Comparison of ENCODE assay signal across 8 cellular contexts in the genomic region with DNA sequence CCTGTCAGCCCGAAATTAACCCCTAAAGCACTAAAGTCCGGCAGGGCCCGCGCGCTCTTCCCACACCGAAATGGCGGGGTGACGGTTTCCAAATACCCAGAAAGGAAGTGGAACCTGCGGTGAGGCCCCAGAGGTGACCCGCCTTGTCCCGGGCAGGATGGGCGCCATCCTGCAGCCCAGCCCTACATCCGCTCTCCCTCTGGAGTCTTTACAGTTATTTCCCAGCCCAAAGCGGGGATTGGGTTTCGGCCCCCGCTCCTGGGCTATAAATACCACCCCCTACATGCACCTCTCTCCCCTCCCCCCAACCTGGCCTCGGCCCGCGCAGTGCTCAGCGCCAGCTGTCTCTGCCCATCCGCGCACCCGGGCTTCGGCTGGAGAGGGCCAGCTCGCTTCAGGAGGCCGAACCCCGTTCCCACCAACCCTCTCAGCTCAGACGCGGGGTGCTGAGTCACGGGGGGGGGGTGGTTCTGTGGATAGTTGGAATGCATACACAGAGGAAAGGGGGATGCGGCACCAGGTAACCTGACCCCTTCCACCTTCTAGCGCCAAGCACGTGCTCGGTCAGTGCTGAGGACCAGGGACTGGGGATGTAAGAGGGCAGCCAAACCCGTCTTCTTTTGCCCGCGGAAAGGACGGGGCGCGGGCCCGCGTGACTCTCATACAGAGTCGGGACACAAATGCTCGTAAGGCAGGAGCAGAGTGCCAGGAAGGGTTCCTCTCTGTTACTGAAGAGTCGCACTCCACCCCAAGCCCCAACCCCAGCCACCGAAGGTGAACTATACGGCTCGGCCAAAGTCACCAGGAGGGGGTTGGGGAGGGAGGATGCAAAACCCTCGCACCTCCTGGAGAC. TPM values are rescaled to one million over a fixed set of nuclear protein-coding genes. Genes with fewer than 3 reads are reported as not detected.
A peak's percentile ranks its signal among the peaks of the same experiment; 100 is the strongest.
DNase-seq lines count a peak whose midpoint lies in the region; ATAC-seq and TF ChIP-seq lines count a peak whose summit lies in the region.

A gene (plus strand): TSS at position 344 of the 853 bp plus-strand sequence. CDS start 165 bp downstream, at position 509.

- WGBS in lung, 2 donors = 1 to 3% methylated on average over 49 of the region's 49 CpGs

- DNase-seq in CD8-positive, alpha-beta memory T cell = peak; percentile 25 to 60 (median 48)
- peak; percentile 15 for DNase-seq in LoVo (ENCODE audit: low spot score)
- peak; percentile 42 for DNase-seq in activated B cell treated with CpG ODN at 0.5 μM for 24 hours
- no peak for DNase-seq in lung (ENCODE audit: low spot score)
- DNase-seq in stimulated activated naive CD4-positive, alpha-beta T cell (lab: John Stamatoyannopoulos, UW) = peak in 5 of 6 experiments; percentile 20 to 64 (median 46)

- peak within 1 kb of the TSS; percentile 91 to 100 (median 96) for H3K27ac Mint-ChIP-seq in CD8-positive, alpha-beta memory T cell
- H3K27ac Mint-ChIP-seq in activated B cell treated with CpG ODN at 0.5 μM for 24 hours = peak within 1 kb of the TSS; percentile 98

- POLR2A ChIA-PET in CD8-positive, alpha-beta memory T cell (lab: Charles Lee) = interaction anchor here (0.6 to 11.9 kb wide), 13 partner anchors 23 to 1037 kb away, joined by 3 to 164 read pairs (median 7); a partner anchor contains a TSS
- POLR2A ChIA-PET in activated B cell treated with CpG ODN at 0.5 μM for 24 hours (lab: Charles Lee) = interaction anchor here (0.6 to 12.0 kb wide), 26 partner anchors 8 to 962 kb away, joined by 3 to 287 read pairs (median 6); a partner anchor contains a TSS

- H3K27me3 Mint-ChIP-seq in CD8-positive, alpha-beta memory T cell = no peaks in the 10 kb centered on the region
- no peaks in the 10 kb centered on the region for H3K27me3 Mint-ChIP-seq in activated B cell treated with CpG ODN at 0.5 μM for 24 hours

- H3K9me3 Mint-ChIP-seq in CD8-positive, alpha-beta memory T cell = no peaks in the 10 kb centered on the region
- no peaks in the 10 kb centered on the region for H3K9me3 Mint-ChIP-seq in activated B cell treated with CpG ODN at 0.5 μM for 24 hours

- peak within 1 kb of the TSS; percentile 84 to 99 (median 89) for H3K4me3 Mint-ChIP-seq in CD8-positive, alpha-beta memory T cell
- H3K4me3 Mint-ChIP-seq in activated B cell treated with CpG ODN at 0.5 μM for 24 hours = peak within 1 kb of the TSS; percentile 82

- TF ChIP-seq CTCF in activated B cell treated with CpG ODN at 0.5 μM for 24 hours (IDR thresholded peaks at IDR 0.05) = no peak
- TF ChIP-seq CTCF in lung (IDR thresholded peaks at IDR 0.05; ENCODE audit: control extremely low read depth, extremely low read depth) = no peak

- H3K36me3 Mint-ChIP-seq in CD8-positive, alpha-beta memory T cell = peaks cover 4 to 60% (median 24%) of the 10 kb centered on the region in 3 donors
- H3K36me3 Mint-ChIP-seq in activated B cell treated with CpG ODN at 0.5 μM for 24 hours (ENCODE audit: low read depth) = peaks cover 48% of the 10 kb centered on the region

- peak within 1 kb of the TSS; percentile 74 to 89 for H3K9ac ChIP-seq in duodenal mucosa (ENCODE audit: low read depth in 1 of 2, low read length in 2 of 2)

- peak within 1 kb of the TSS; percentile 99 for H3K4me3 ChIP-seq in CD8-positive, alpha-beta memory T cell (ENCODE audit: low read length)
- peak within 1 kb of the TSS; percentile 82 to 87 for H3K4me3 ChIP-seq in duodenal mucosa (ENCODE audit: low read depth in 1 of 2, low read length in 2 of 2)
- peak within 1 kb of the TSS; percentile 48 for H3K4me3 ChIP-seq in lung

- no peaks in the 10 kb centered on the region for H3K9me3 ChIP-seq in CD8-positive, alpha-beta memory T cell (ENCODE audit: low read length)
- H3K9me3 ChIP-seq in duodenal mucosa (ENCODE audit: control insufficient read depth in 1 of 2, low read length in 2 of 2) = no peaks in the 10 kb centered on the region
- H3K9me3 ChIP-seq in lung (ENCODE audit: control insufficient read depth in 2 of 2, insufficient read depth in 1 of 2, low read length in 1 of 2) = no peaks in the 10 kb centered on the region

- H3K27me3 ChIP-seq in CD8-positive, alpha-beta memory T cell (ENCODE audit: insufficient read depth, low read length, poor library complexity, severe bottlenecking) = no peaks in the 10 kb centered on the region
- H3K27me3 ChIP-seq in duodenal mucosa (ENCODE audit: control insufficient read depth in 1 of 2, insufficient read depth in 2 of 2, low read length in 2 of 2) (peaks cover 0 to 3% of the 10 kb centered on the region in 2 donors), lung (ENCODE audit: control insufficient read depth, insufficient read depth) (no peaks in the 10 kb centered on the region)

- H3K4me1 ChIP-seq in CD8-positive, alpha-beta memory T cell (ENCODE audit: insufficient read depth, low read length) = peaks cover 45% of the 10 kb centered on the region
- H3K4me1 ChIP-seq in duodenal mucosa (ENCODE audit: control insufficient read depth in 1 of 2, insufficient read depth in 2 of 2, low read length in 2 of 2) (peaks cover 47 to 57% of the 10 kb centered on the region in 2 donors), lung (ENCODE audit: control insufficient read depth in 2 of 2, insufficient read depth in 2 of 2, low read length in 2 of 2) (peaks cover 0 to 32% of the 10 kb centered on the region in 2 donors)

- H3K36me3 ChIP-seq in CD8-positive, alpha-beta memory T cell (ENCODE audit: insufficient read depth, low read length) = peaks cover 34% of the 10 kb centered on the region
- H3K36me3 ChIP-seq in duodenal mucosa (ENCODE audit: control insufficient read depth in 1 of 2, insufficient read depth in 2 of 2, low read length in 2 of 2) = peaks cover 7 to 17% of the 10 kb centered on the region in 2 donors
- peaks cover 0 to 9% of the 10 kb centered on the region in 2 donors for H3K36me3 ChIP-seq in lung (ENCODE audit: control insufficient read depth in 2 of 2, insufficient read depth in 2 of 2, low read length in 2 of 2)

- intact Hi-C loops in activated B cell treated with CpG ODN at 0.5 μM for 24 hours (cut with micrococcal nuclease) = loop anchor here (1.0 to 5.0 kb wide), 8 partner anchors 8 to 685 kb away; a partner anchor contains a TSS

- peak within 1 kb of the TSS; percentile 95 for H3K27ac ChIP-seq in CD8-positive, alpha-beta memory T cell (ENCODE audit: low read depth, low read length)
- peak within 1 kb of the TSS; percentile 70 for H3K27ac ChIP-seq in duodenal mucosa (ENCODE audit: low read depth, low read length)
- H3K27ac ChIP-seq in lung (ENCODE audit: low read depth in 1 of 2, low read length in 1 of 2) = peak within 1 kb of the TSS; percentile 84 to 94

- peaks cover 52 to 59% (median 54%) of the 10 kb centered on the region in 3 donors for H3K4me1 Mint-ChIP-seq in CD8-positive, alpha-beta memory T cell
- peaks cover 61% of the 10 kb centered on the region for H3K4me1 Mint-ChIP-seq in activated B cell treated with CpG ODN at 0.5 μM for 24 hours

- CTCF ChIA-PET in CD8-positive, alpha-beta memory T cell (lab: Charles Lee) = interaction anchor here (0.6 to 12.3 kb wide), 14 partner anchors 8 to 99 kb away, joined by 3 to 136 read pairs (median 5); a partner anchor contains a TSS
- CTCF ChIA-PET in activated B cell treated with CpG ODN at 0.5 μM for 24 hours (lab: Charles Lee) = interaction anchor here (1.7 to 4.4 kb wide), 4 partner anchors 8 to 41 kb away, joined by 7 to 42 read pairs (median 24); a partner anchor contains a TSS

- ATAC-seq in GM19463 (IDR thresholded peaks at IDR 0.05; ENCODE audit: unreplicated experiment) = peak; percentile 2
- peak; percentile 8 for ATAC-seq in activated B cell treated with CpG ODN at 0.5 μM for 24 hours (ENCODE audit: low read depth)
- peak; percentile 10 for ATAC-seq in lung (ENCODE audit: insufficient read depth, low FRiP score)
- ATAC-seq in HG03196 (IDR thresholded peaks at IDR 0.05; ENCODE audit: unreplicated experiment) = no peak

RNA-seq across cellular contexts. Expression of the gene that starts here (rescaled TPM):
- total RNA-seq in CD8-positive, alpha-beta memory T cell = not detected
- polyA plus RNA-seq in CD8-positive, alpha-beta memory T cell = not detected
- total RNA-seq in activated B cell treated with CpG ODN at 0.5 μM for 24 hours (0.20 TPM in 1 of 2 replicates, not detected in the other), lung (10 to 100 TPM in 1 of 2 donors, 1 to 10 TPM in 1; 5.7 to 20.3 TPM)
- polyA plus RNA-seq in lung = 10 to 100 TPM in 1 of 2 donors, 1 to 10 TPM in 1; 8.7 to 12.2 TPM

Comparison
In these comparisons a context has a peak if more than half of its experiments do, and no peak if none do; other contexts are left out.
1. Peak in DNase-seq, H3K4me3 ChIP-seq and H3K27ac ChIP-seq in CD8-positive, alpha-beta memory T cell; RNA of the gene not detected or under 1 TPM.
2. Peak in DNase-seq and ATAC-seq in activated B cell treated with CpG ODN at 0.5 μM for 24 hours; RNA of the gene not detected or under 1 TPM.
3. H3K4me3 ChIP-seq: peak in every context shown above with its lines; median percentile 99 in CD8-positive, alpha-beta memory T cell; 84 in duodenal mucosa; 48 in lung.